13 cellular contexts compared by ENCODE assay signal in the genomic region with DNA sequence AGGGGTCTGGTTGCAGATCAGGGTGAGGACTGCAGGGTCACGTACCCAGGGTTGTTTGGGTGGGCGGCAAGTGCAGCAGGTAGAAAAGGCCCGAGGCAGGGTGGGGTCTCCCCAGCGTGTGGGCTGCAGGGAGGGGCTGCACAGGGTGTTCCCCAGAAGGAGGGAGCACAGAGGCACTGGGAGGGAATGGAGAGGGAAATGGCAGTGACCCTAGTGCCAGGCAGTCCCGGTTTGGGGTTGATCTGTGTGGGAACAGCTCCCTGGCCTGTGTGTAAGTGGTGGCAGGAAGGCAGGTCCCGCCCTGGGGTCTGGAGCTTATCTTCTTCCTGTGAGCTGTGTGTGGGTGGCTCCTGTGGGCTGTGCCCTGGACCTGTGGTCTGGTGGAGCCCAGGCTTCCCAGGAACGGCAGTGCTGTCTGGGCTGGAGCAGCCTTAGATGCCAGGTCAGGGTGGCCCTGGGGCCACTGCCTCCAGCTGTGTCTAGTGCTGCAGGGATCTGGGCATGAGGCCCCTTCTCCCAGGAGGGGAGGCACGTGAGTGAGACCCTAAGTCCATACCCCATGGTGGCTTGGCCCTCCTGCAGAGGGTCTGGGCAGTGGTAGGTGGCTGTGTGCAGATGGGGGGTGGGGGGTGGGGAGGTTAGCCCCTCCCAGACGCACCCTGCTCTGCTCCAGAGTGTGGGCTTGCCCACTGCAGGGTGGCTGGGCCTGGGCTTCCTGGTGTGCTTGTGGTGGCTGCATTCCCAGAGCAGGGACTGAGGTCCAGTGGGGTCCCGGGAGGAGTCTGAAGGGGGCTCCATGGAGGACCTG.
DNase-seq lines count a peak whose midpoint lies in the region; ATAC-seq, FAIRE-seq and TF ChIP-seq lines count a peak whose summit lies in the region.
"Had no signal": no experiment of that assay in that cellular context is flagged by ENCODE, and none has a peak within 500 bp of the region (broad histone marks: within the 10 kb centered on the region; RNA-seq: fewer than 3 reads in every experiment).

No MANE protein-coding gene starts in this region.

- intact Hi-C loops in kidney (cut with DNase I) (no loop called here), uterus (cut with DNase I; ENCODE audit: low total_unique reads) (no loop called here)

- H3K9me3 ChIP-seq in kidney (ENCODE audit: control insufficient read depth in 1 of 2, low read length in 2 of 2) (no peaks in the 10 kb centered on the region), uterus (no peaks in the 10 kb centered on the region)
- H3K9me3 ChIP-seq: breast epithelium had no signal

- H3K27me3 Mint-ChIP-seq in activated naive CD8-positive, alpha-beta T cell treated with anti-CD3 and anti-CD28 coated beads for 36 hours: peaks cover 6% of the 10 kb centered on the region
- H3K27me3 Mint-ChIP-seq in activated naive CD8-positive, alpha-beta T cell treated with anti-CD3 and anti-CD28 coated beads, Interleukin-2, amount 50 U/mL, for 24 hours: no peaks in the 10 kb centered on the region
- peaks cover 4% of the 10 kb centered on the region; the same call in 1 of the 2 replicates for H3K27me3 Mint-ChIP-seq in WTC11 (ENCODE audit: low read depth)

- H3K9me3 Mint-ChIP-seq in activated naive CD8-positive, alpha-beta T cell treated with anti-CD3 and anti-CD28 coated beads for 36 hours: no peaks in the 10 kb centered on the region
- H3K9me3 Mint-ChIP-seq in activated naive CD8-positive, alpha-beta T cell treated with anti-CD3 and anti-CD28 coated beads, Interleukin-2, amount 50 U/mL, for 24 hours: no peaks in the 10 kb centered on the region
- peaks cover 34% of the 10 kb centered on the region for H3K9me3 Mint-ChIP-seq in WTC11

- no peak for DNase-seq in activated naive CD8-positive, alpha-beta T cell treated with anti-CD3 and anti-CD28 coated beads for 36 hours
- no peak for DNase-seq in activated naive CD8-positive, alpha-beta T cell treated with anti-CD3 and anti-CD28 coated beads, Interleukin-2, amount 50 U/mL, for 24 hours
- DNase-seq in WTC11 (ENCODE audit: low spot score) (peak; percentile 5), kidney (peak; percentile 28), uterus (peak; percentile 4 to 8), NCI-H1092 treated with DMSO at 0.1 percent for 48 hours (lab: John Stamatoyannopoulos, UW) (no peak), NCI-H446 (lab: John Stamatoyannopoulos, UW) (no peak)
- DNase-seq: NCI-H446 treated with DMSO at 0.1 percent for 48 hours, occipital lobe, PC-9 had no signal

- H3K27ac Mint-ChIP-seq in activated naive CD8-positive, alpha-beta T cell treated with anti-CD3 and anti-CD28 coated beads for 36 hours: no peak overlapping the region
- no peak overlapping the region for H3K27ac Mint-ChIP-seq in activated naive CD8-positive, alpha-beta T cell treated with anti-CD3 and anti-CD28 coated beads, Interleukin-2, amount 50 U/mL, for 24 hours
- no peak overlapping the region for H3K27ac Mint-ChIP-seq in WTC11

- H3K36me3 Mint-ChIP-seq in activated naive CD8-positive, alpha-beta T cell treated with anti-CD3 and anti-CD28 coated beads for 36 hours: no peaks in the 10 kb centered on the region
- no peaks in the 10 kb centered on the region for H3K36me3 Mint-ChIP-seq in activated naive CD8-positive, alpha-beta T cell treated with anti-CD3 and anti-CD28 coated beads, Interleukin-2, amount 50 U/mL, for 24 hours (ENCODE audit: low read depth)
- H3K36me3 Mint-ChIP-seq in WTC11: peaks cover 44% of the 10 kb centered on the region

- no peak for TF ChIP-seq CTCF in WTC11 (IDR thresholded peaks at IDR 0.05)
- no peak for TF ChIP-seq CTCF in kidney (IDR thresholded peaks at IDR 0.05; ENCODE audit: borderline replicate concordance, extremely low read depth, insufficient read depth)
- TF ChIP-seq CTCF in uterus (IDR thresholded peaks at IDR 0.05): no peak

- no peak overlapping the region for H3K27ac ChIP-seq in kidney (ENCODE audit: low read depth in 2 of 2, low read length in 2 of 2)
- no peak overlapping the region for H3K27ac ChIP-seq in uterus
- H3K27ac ChIP-seq: breast epithelium, PC-9 had no signal

- no peak for TF ChIP-seq POLR2A in uterus (IDR thresholded peaks at IDR 0.05)

- CTCF ChIA-PET in WTC11 (lab: Charles Lee): no interaction called here

- H3K4me1 ChIP-seq in kidney (ENCODE audit: control insufficient read depth in 1 of 2, insufficient read depth in 1 of 2, low read depth in 1 of 2, low read length in 2 of 2) (no peaks in the 10 kb centered on the region), uterus (no peaks in the 10 kb centered on the region)
- H3K4me1 ChIP-seq: breast epithelium had no signal

- H3K9ac ChIP-seq in kidney (ENCODE audit: low read length in 2 of 2): no peak overlapping the region

- H3K4me3 ChIP-seq in kidney (ENCODE audit: low read length in 2 of 2) (no peak overlapping the region), uterus (no peak overlapping the region)
- H3K4me3 ChIP-seq: breast epithelium, lung, PC-9 had no signal

- H3K36me3 ChIP-seq in kidney (ENCODE audit: control insufficient read depth in 1 of 2, insufficient read depth in 2 of 2, low read length in 2 of 2): no peaks in the 10 kb centered on the region
- no peaks in the 10 kb centered on the region for H3K36me3 ChIP-seq in uterus
- H3K36me3 ChIP-seq: breast epithelium had no signal

- no peak for FAIRE-seq in kidney (lab: Jason Lieb, UNC)

- peak overlapping the region; percentile 10 for H3K4me3 Mint-ChIP-seq in activated naive CD8-positive, alpha-beta T cell treated with anti-CD3 and anti-CD28 coated beads for 36 hours
- no peak overlapping the region for H3K4me3 Mint-ChIP-seq in activated naive CD8-positive, alpha-beta T cell treated with anti-CD3 and anti-CD28 coated beads, Interleukin-2, amount 50 U/mL, for 24 hours
- no peak overlapping the region for H3K4me3 Mint-ChIP-seq in WTC11

- POLR2A ChIA-PET in WTC11 (lab: Charles Lee): no interaction called here

- H3K4me1 Mint-ChIP-seq in activated naive CD8-positive, alpha-beta T cell treated with anti-CD3 and anti-CD28 coated beads for 36 hours: peaks cover 9% of the 10 kb centered on the region
- peaks cover 6% of the 10 kb centered on the region for H3K4me1 Mint-ChIP-seq in activated naive CD8-positive, alpha-beta T cell treated with anti-CD3 and anti-CD28 coated beads, Interleukin-2, amount 50 U/mL, for 24 hours
- no peaks in the 10 kb centered on the region for H3K4me1 Mint-ChIP-seq in WTC11

- no peak for ATAC-seq in activated naive CD8-positive, alpha-beta T cell treated with anti-CD3 and anti-CD28 coated beads, Interleukin-2, amount 50 U/mL, for 24 hours
- ATAC-seq in WTC11: no peak
- ATAC-seq in GM18907 (IDR thresholded peaks at IDR 0.05; ENCODE audit: unreplicated experiment): no peak

- H3K27me3 ChIP-seq in uterus: no peaks in the 10 kb centered on the region
- H3K27me3 ChIP-seq: breast epithelium had no signal

TF ChIP-seq in WTC11, 78 proteins besides CTCF, POLR2A, EP300 and RAD21 (continues in another document):
- TF ChIP-seq RELA (CRISPR knock-in tag; IDR thresholded peaks at IDR 0.05; ENCODE audit: borderline replicate concordance) (no peak), ATF1 (CRISPR knock-in tag; IDR thresholded peaks at IDR 0.05) (no peak), GRHL2 (CRISPR knock-in tag; IDR thresholded peaks at IDR 0.05; ENCODE audit: insufficient replicate concordance, severe bottlenecking) (no peak)
- TF ChIP-seq, protein P1, sequence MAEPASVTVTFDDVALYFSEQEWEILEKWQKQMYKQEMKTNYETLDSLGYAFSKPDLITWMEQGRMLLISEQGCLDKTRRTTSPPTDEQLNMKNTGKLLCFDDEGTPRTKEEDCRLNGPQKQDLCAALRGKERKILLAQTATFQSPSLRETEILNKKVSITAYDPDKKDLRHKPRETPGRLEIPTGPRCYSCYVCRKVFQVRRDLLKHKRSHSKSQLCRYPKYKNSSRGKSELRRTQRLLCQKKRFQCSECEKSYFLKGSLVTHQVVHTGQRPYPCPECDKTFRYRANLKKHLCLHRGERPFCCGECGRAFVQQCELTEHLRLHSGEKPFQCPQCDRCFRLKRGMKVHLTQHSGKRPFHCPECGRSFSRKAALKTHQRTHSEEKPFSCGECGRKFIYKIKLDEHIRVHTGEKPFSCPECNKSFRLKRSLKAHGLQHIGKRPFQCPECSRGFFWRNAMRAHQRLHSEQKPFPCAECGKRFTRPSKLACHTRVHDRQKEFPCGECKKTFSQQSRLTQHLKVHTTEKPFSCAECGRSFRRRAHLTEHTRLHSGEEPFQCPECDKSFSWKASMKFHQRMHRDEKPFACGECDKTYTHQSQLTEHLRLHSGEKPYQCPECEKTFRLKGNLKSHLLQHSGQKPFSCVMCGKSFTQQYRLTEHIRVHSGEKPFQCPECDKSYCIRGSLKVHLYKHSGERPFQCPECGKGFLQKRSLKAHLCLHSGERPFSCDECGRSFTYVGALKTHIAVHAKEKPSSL (CRISPR knock-in tag; conservative IDR thresholded peaks at IDR 0.05): no peak
- TF ChIP-seq, protein P2, sequence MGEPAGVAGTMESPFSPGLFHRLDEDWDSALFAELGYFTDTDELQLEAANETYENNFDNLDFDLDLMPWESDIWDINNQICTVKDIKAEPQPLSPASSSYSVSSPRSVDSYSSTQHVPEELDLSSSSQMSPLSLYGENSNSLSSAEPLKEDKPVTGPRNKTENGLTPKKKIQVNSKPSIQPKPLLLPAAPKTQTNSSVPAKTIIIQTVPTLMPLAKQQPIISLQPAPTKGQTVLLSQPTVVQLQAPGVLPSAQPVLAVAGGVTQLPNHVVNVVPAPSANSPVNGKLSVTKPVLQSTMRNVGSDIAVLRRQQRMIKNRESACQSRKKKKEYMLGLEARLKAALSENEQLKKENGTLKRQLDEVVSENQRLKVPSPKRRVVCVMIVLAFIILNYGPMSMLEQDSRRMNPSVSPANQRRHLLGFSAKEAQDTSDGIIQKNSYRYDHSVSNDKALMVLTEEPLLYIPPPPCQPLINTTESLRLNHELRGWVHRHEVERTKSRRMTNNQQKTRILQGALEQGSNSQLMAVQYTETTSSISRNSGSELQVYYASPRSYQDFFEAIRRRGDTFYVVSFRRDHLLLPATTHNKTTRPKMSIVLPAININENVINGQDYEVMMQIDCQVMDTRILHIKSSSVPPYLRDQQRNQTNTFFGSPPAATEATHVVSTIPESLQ (CRISPR knock-in tag; IDR thresholded peaks at IDR 0.05): no peak
- TF ChIP-seq, protein P3, sequence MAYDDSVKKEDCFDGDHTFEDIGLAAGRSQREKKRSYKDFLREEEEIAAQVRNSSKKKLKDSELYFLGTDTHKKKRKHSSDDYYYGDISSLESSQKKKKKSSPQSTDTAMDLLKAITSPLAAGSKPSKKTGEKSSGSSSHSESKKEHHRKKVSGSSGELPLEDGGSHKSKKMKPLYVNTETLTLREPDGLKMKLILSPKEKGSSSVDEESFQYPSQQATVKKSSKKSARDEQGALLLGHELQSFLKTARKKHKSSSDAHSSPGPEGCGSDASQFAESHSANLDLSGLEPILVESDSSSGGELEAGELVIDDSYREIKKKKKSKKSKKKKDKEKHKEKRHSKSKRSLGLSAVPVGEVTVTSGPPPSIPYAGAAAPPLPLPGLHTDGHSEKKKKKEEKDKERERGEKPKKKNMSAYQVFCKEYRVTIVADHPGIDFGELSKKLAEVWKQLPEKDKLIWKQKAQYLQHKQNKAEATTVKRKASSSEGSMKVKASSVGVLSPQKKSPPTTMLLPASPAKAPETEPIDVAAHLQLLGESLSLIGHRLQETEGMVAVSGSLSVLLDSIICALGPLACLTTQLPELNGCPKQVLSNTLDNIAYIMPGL (CRISPR knock-in tag; IDR thresholded peaks at IDR 0.05): no peak

Comparison
In these comparisons a context has a peak if more than half of its experiments do, and no peak if none do; other contexts are left out.
1. DNase-seq: peak in WTC11 (single experiment), kidney (single experiment) and uterus (2 of 2); none in activated naive CD8-positive, alpha-beta T cell treated with anti-CD3 and anti-CD28 coated beads for 36 hours (single experiment), activated naive CD8-positive, alpha-beta T cell treated with anti-CD3 and anti-CD28 coated beads, Interleukin-2, amount 50 U/mL, for 24 hours (single experiment), NCI-H1092 treated with DMSO at 0.1 percent for 48 hours (single experiment) and NCI-H446 (0 of 2).